26 cellular contexts compared by ENCODE assay signal in the genomic region with DNA sequence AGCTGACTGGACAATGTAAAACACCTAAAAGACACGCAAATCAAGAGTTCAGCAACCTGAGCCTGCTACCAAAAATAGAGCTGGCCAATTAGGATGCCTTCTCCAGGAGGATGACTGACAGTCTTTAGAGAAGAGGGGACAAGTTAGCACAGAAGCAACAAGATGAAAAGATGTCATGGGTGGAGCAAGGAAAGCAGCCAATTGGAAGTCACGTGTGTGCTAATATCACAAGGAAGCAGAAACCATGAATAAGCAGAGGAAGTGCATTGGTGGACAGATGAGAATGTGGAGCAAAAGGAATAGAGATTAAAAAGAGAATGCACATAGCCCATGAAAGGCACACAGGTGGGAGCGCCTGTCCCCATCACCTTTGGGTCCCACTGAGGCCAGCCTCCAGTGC.
"Had no signal": no experiment of that assay in that cellular context is flagged by ENCODE, and none has a peak within 500 bp of the region (broad histone marks: within the 10 kb centered on the region; RNA-seq: fewer than 3 reads in every experiment).

No MANE protein-coding gene starts in this region.

- H2AFZ ChIP-seq: hepatocyte had no signal

- H3K4me2 ChIP-seq: hepatocyte had no signal

- H3K9me3 Mint-ChIP-seq: activated naive CD4-positive, alpha-beta T cell treated with anti-CD3 and anti-CD28 coated beads for 36 hours; activated naive CD8-positive, alpha-beta T cell treated with anti-CD3 and anti-CD28 coated beads for 36 hours; naive B cell; stimulated activated effector memory CD8-positive, alpha-beta T cell treated with anti-CD3 and anti-CD28 coated beads, Interleukin-12 subunit alpha, Interleukin-12 subunit beta, amount 100 ng/mL, for 72 hours; stimulated activated naive CD8-positive, alpha-beta T cell treated with anti-CD3 and anti-CD28 coated beads, Interleukin-15, Interleukin-2, amounts not matched to agents 100 ng/mL and 50 ng/mL, for 24 hours had no signal

- H3K4me1 Mint-ChIP-seq: activated naive CD8-positive, alpha-beta T cell treated with anti-CD3 and anti-CD28 coated beads for 36 hours; naive B cell; stimulated activated effector memory CD8-positive, alpha-beta T cell treated with anti-CD3 and anti-CD28 coated beads, Interleukin-12 subunit alpha, Interleukin-12 subunit beta, amount 100 ng/mL, for 72 hours; T-helper 17 cell had no signal

- DNase-seq: activated CD4-positive, alpha-beta T cell treated with anti-CD3 and anti-CD28 coated beads for 4 hours; activated CD4-positive, alpha-beta T cell treated with anti-CD3 and anti-CD28 coated beads, Interleukin-2, amount 50 U/mL, for 4 hours; activated CD4-positive, CD25-positive, alpha-beta regulatory T cell; activated CD8-positive, alpha-beta memory T cell treated with anti-CD3 and anti-CD28 coated beads for 24 hours; activated effector memory CD4-positive, alpha-beta T cell treated with Interleukin-2 at 50 U/mL for 16 hours; activated naive CD4-positive, alpha-beta T cell treated with anti-CD3 and anti-CD28 coated beads for 36 hours; activated naive CD8-positive, alpha-beta T cell treated with anti-CD3 and anti-CD28 coated beads for 36 hours; adrenal gland; aorta; body of pancreas; colonic mucosa; esophagus squamous epithelium; glutamatergic neuron; left cardiac atrium; left ventricle myocardium superior; naive B cell; ovary; sigmoid colon; small intestine; stimulated activated CD4-positive, alpha-beta T cell treated with anti-CD3 and anti-CD28 coated beads, Interleukin-4, amount 100 ng/mL, for 24 hours; T-helper 17 cell had no signal

- H3K27ac Mint-ChIP-seq: activated naive CD4-positive, alpha-beta T cell treated with anti-CD3 and anti-CD28 coated beads for 36 hours; activated naive CD8-positive, alpha-beta T cell treated with anti-CD3 and anti-CD28 coated beads for 36 hours; stimulated activated effector memory CD8-positive, alpha-beta T cell treated with anti-CD3 and anti-CD28 coated beads, Interleukin-12 subunit alpha, Interleukin-12 subunit beta, amount 100 ng/mL, for 72 hours; stimulated activated naive CD8-positive, alpha-beta T cell treated with anti-CD3 and anti-CD28 coated beads, Interleukin-15, Interleukin-2, amounts not matched to agents 100 ng/mL and 50 ng/mL, for 24 hours had no signal

- H3K27ac ChIP-seq: adrenal gland, body of pancreas, colonic mucosa, esophagus squamous epithelium, hepatocyte, ovary, prostate gland, sigmoid colon, tibial nerve had no signal

- H3K4me3 Mint-ChIP-seq: activated naive CD4-positive, alpha-beta T cell treated with anti-CD3 and anti-CD28 coated beads for 36 hours; activated naive CD8-positive, alpha-beta T cell treated with anti-CD3 and anti-CD28 coated beads for 36 hours; naive B cell; stimulated activated effector memory CD8-positive, alpha-beta T cell treated with anti-CD3 and anti-CD28 coated beads, Interleukin-12 subunit alpha, Interleukin-12 subunit beta, amount 100 ng/mL, for 72 hours; stimulated activated naive CD8-positive, alpha-beta T cell treated with anti-CD3 and anti-CD28 coated beads, Interleukin-15, Interleukin-2, amounts not matched to agents 100 ng/mL and 50 ng/mL, for 24 hours; T-helper 17 cell had no signal

- H3K4me1 ChIP-seq: adrenal gland, body of pancreas, colonic mucosa, prostate gland had no signal

- H3K9me3 ChIP-seq: adrenal gland, body of pancreas, colonic mucosa, esophagus squamous epithelium, ovary, prostate gland, sigmoid colon, tibial nerve had no signal

- ATAC-seq: body of pancreas; left cardiac atrium; left ventricle myocardium superior; stimulated activated effector memory CD8-positive, alpha-beta T cell treated with anti-CD3 and anti-CD28 coated beads, Interleukin-12 subunit alpha, Interleukin-12 subunit beta, amount 100 ng/mL, for 72 hours; T-helper 17 cell had no signal

- H3K27me3 Mint-ChIP-seq: activated naive CD8-positive, alpha-beta T cell treated with anti-CD3 and anti-CD28 coated beads for 36 hours; naive B cell; stimulated activated naive CD8-positive, alpha-beta T cell treated with anti-CD3 and anti-CD28 coated beads, Interleukin-15, Interleukin-2, amounts not matched to agents 100 ng/mL and 50 ng/mL, for 24 hours; T-helper 17 cell had no signal

- H3K79me2 ChIP-seq: hepatocyte had no signal

- H3K27me3 ChIP-seq: adrenal gland, body of pancreas, colonic mucosa, esophagus squamous epithelium, hepatocyte, ovary, sigmoid colon, tibial nerve had no signal
